In the genomic region with DNA sequence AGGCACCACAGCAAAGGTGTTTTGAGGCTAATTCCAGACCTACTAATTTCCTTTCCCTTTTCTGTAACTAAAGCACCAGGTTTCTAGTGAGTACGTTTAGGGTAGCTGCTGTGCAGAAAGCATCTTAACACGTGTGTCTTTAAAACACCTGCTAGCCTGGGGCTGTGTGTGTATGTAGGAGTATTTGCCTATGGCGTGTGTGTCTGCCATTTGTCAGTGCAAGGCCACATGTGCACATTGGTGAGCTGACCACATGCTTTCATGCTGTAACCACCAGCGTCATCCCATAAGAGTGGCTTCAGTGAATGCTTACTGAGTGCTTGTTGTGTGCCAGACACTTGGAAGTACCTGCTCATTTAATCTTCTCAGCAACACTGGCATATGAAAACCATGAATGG, we compare ENCODE assay signal across 15 cellular contexts.
"Had no signal": no experiment of that assay in that cellular context is flagged by ENCODE, and none has a peak within 500 bp of the region (broad histone marks: within the 10 kb centered on the region; RNA-seq: fewer than 3 reads in every experiment).

No MANE protein-coding gene starts in this region.

- H2AFZ ChIP-seq: parathyroid adenoma had no signal

- H3K27me3 ChIP-seq: esophagus squamous epithelium, heart right ventricle, spleen had no signal

- DNase-seq: activated CD4-positive, alpha-beta memory T cell treated with anti-CD3 and anti-CD28 coated beads for 36 hours; activated CD4-positive, alpha-beta T cell treated with anti-CD3 and anti-CD28 coated beads for 4 hours; activated T-cell treated with anti-CD3 and anti-CD28 coated beads, Interleukin-2, amount 50 U/mL, for 4 hours; amniotic stem cell; effector memory CD8-positive, alpha-beta T cell; esophagus squamous epithelium; heart right ventricle; left ventricle myocardium superior; natural killer cell; spleen; stimulated activated CD8-positive, alpha-beta memory T cell treated with anti-CD3 and anti-CD28 coated beads, Interleukin-4, amount 100 ng/mL, for 48 hours; stimulated activated naive CD4-positive, alpha-beta T cell had no signal

- H3K27ac ChIP-seq: cardiac muscle cell, esophagus squamous epithelium, heart right ventricle, parathyroid adenoma, spleen had no signal

- H3K9ac ChIP-seq: parathyroid adenoma had no signal

- ATAC-seq: activated T-cell treated with anti-CD3 and anti-CD28 coated beads, Interleukin-2, amount 50 U/mL, for 4 hours; effector memory CD8-positive, alpha-beta T cell; heart right ventricle; left ventricle myocardium superior; natural killer cell; WTC11 had no signal

- H3K4me1 ChIP-seq: esophagus squamous epithelium, parathyroid adenoma, spleen had no signal

- H3K4me3 ChIP-seq: cardiac muscle cell, esophagus squamous epithelium, heart right ventricle, spleen had no signal

- H3K9me3 ChIP-seq: esophagus squamous epithelium, heart right ventricle, spleen had no signal

- H3K36me3 ChIP-seq: cardiac muscle cell had no signal

- H3K79me2 ChIP-seq: parathyroid adenoma had no signal
